ENCODE assay signal across 2 cellular contexts in genomic region chr14:37246427-37246829, GRCh38.
TF ChIP-seq lines count a peak whose summit lies in the region.

No MANE protein-coding gene starts in this region.

TF ChIP-seq in SK-N-SH, 30 proteins besides CTCF, POLR2A, EP300 and RAD21 (continued from another document):
- TF ChIP-seq REST (IDR thresholded peaks at IDR 0.05; ENCODE audit: low read depth, low read length) (no peak), SIN3A (IDR thresholded peaks at IDR 0.05; ENCODE audit: borderline replicate concordance, low read depth, low read length) (no peak), PBX3 (IDR thresholded peaks at IDR 0.05) (no peak), FOXJ3 (CRISPR knock-in tag; IDR thresholded peaks at IDR 0.05) (no peak), MAX (IDR thresholded peaks at IDR 0.05; ENCODE audit: low read depth) (no peak), NFIC (IDR thresholded peaks at IDR 0.05; ENCODE audit: borderline replicate concordance) (no peak)

TF ChIP-seq in SK-N-SH treated with all-trans-retinoic acid at 6 μM for 48 hours, 23 proteins besides CTCF, POLR2A, EP300 and RAD21 (continued from another document):
- TF ChIP-seq TOX (CRISPR knock-in tag; IDR thresholded peaks at IDR 0.05; ENCODE audit: borderline replicate concordance) (no peak), CREB5 (CRISPR knock-in tag; IDR thresholded peaks at IDR 0.05; ENCODE audit: low read depth) (no peak), TSHZ2 (CRISPR knock-in tag; IDR thresholded peaks at IDR 0.05) (no peak), PPARA (CRISPR knock-in tag; IDR thresholded peaks at IDR 0.05; ENCODE audit: borderline replicate concordance) (no peak), ZNF565 (CRISPR knock-in tag; conservative IDR thresholded peaks at IDR 0.05; ENCODE audit: low read depth) (no peak), OSR1 (CRISPR knock-in tag; IDR thresholded peaks at IDR 0.05) (no peak)
